Comparison of ENCODE assay signal across 33 cellular contexts in genomic region chr13:63274772-63275171, GRCh38.
"Had no signal": no experiment of that assay in that cellular context is flagged by ENCODE, and none has a peak within 500 bp of the region (broad histone marks: within the 10 kb centered on the region; RNA-seq: fewer than 3 reads in every experiment).

No MANE protein-coding gene starts in this region.

- ATAC-seq: activated naive CD4-positive, alpha-beta T cell treated with anti-CD3 and anti-CD28 coated beads, Interleukin-2, amount 50 U/mL, for 72 hours; activated naive CD8-positive, alpha-beta T cell treated with anti-CD3 and anti-CD28 coated beads, Interleukin-2, amount 50 U/mL, for 24 hours; activated T-cell treated with anti-CD3 and anti-CD28 coated beads, Interleukin-2, amount 50 U/mL, for 4 hours; activated T-cell treated with anti-CD3 and anti-CD28 coated beads, Interleukin-2, amount 50 U/mL, for 72 hours; activated T-helper 17 cell treated with anti-CD3 and anti-CD28 coated beads, Interleukin-2, amount 50 U/mL, for 72 hours; body of pancreas had no signal

- H3K4me1 ChIP-seq: adrenal gland, ascending aorta, body of pancreas, breast epithelium had no signal

- H3K27me3 ChIP-seq: adrenal gland, ascending aorta, body of pancreas, brain microvascular endothelial cell, breast epithelium, cardiac muscle cell had no signal

- H3K4me3 ChIP-seq: adrenal gland, ascending aorta, body of pancreas, breast epithelium, cardiac muscle cell had no signal

- DNase-seq: activated effector memory CD4-positive, alpha-beta T cell treated with anti-CD3 and anti-CD28 coated beads, Interleukin-2, amount 50 U/mL, for 16 hours; activated effector memory CD4-positive, alpha-beta T cell treated with Interleukin-2 at 50 U/mL for 16 hours; activated gamma-delta T cell; activated gamma-delta T cell treated with Interleukin-2 at 50 U/mL for 16 hours; activated naive CD4-positive, alpha-beta T cell; activated naive CD4-positive, alpha-beta T cell treated with anti-CD3 and anti-CD28 coated beads for 36 hours; activated naive CD4-positive, alpha-beta T cell treated with anti-CD3 and anti-CD28 coated beads, Interleukin-2, amount 10 ng/mL, durations not matched to agents 7 days and 5 days; activated naive CD4-positive, alpha-beta T cell treated with anti-CD3 and anti-CD28 coated beads, Interleukin-2, amount 50 U/mL, for 16 hours; activated naive CD4-positive, alpha-beta T cell treated with Interleukin-2 at 50 U/mL for 16 hours; activated naive CD8-positive, alpha-beta T cell treated with anti-CD3 and anti-CD28 coated beads for 36 hours; activated naive CD8-positive, alpha-beta T cell treated with anti-CD3 and anti-CD28 coated beads, Interleukin-2, amount 10 ng/mL, durations not matched to agents 7 days and 5 days; activated naive CD8-positive, alpha-beta T cell treated with anti-CD3 and anti-CD28 coated beads, Interleukin-2, amount 50 U/mL, for 24 hours; activated T-cell treated with anti-CD3 and anti-CD28 coated beads, Interleukin-2, amount 50 U/mL, for 24 hours; activated T-cell treated with anti-CD3 and anti-CD28 coated beads, Interleukin-2, amount 50 U/mL, for 4 hours; activated T-cell treated with anti-CD3 and anti-CD28 coated beads, Interleukin-2, amount 50 U/mL, for 48 hours; activated T-cell treated with anti-CD3 and anti-CD28 coated beads, Interleukin-2, amount 50 U/mL, for 72 hours; adrenal gland; amniotic stem cell; amygdala; anterior cingulate cortex; aorta; body of pancreas; brain microvascular endothelial cell; caudate nucleus; central memory CD4-positive, alpha-beta T cell; cerebellar nuclear complex had no signal

- H3K9me3 ChIP-seq: adrenal gland, body of pancreas had no signal

- H3K27ac ChIP-seq: adrenal gland, ascending aorta, body of pancreas, brain microvascular endothelial cell, breast epithelium, cardiac muscle cell had no signal

- FAIRE-seq: astrocyte, bronchial epithelial cell had no signal

- H3K36me3 ChIP-seq: adrenal gland, ascending aorta, brain microvascular endothelial cell, breast epithelium, cardiac muscle cell had no signal
